Comparison of ENCODE assay signal across 23 cellular contexts in genomic region chr5:59693492-59693891, GRCh38.
"Had no signal": no experiment of that assay in that cellular context is flagged by ENCODE, and none has a peak within 500 bp of the region (broad histone marks: within the 10 kb centered on the region; RNA-seq: fewer than 3 reads in every experiment).

No MANE protein-coding gene starts in this region.

- H3K9me3 Mint-ChIP-seq: activated CD4-positive, alpha-beta T cell treated with anti-CD3 and anti-CD28 coated beads, Interleukin-2, amount 10 ng/mL, durations not matched to agents 24 days and 14 days; activated T-cell treated with anti-CD3 and anti-CD28 coated beads, Interleukin-2, amount 50 U/mL, for 4 hours; activated T-helper 17 cell treated with anti-CD3 and anti-CD28 coated beads, Interleukin-2, amount 50 U/mL, for 72 hours had no signal

- H3K9ac ChIP-seq: KMS-11 had no signal

- H3K36me3 ChIP-seq: Peyer's patch, SJSA1 had no signal

- H3K4me1 Mint-ChIP-seq: activated CD4-positive, alpha-beta T cell treated with anti-CD3 and anti-CD28 coated beads, Interleukin-2, amount 10 ng/mL, durations not matched to agents 24 days and 14 days; activated CD8-positive, alpha-beta memory T cell treated with anti-CD3 and anti-CD28 coated beads, Interleukin-2, amount 10 ng/mL, durations not matched to agents 7 days and 5 days; activated T-helper 17 cell treated with anti-CD3 and anti-CD28 coated beads, Interleukin-2, amount 50 U/mL, for 72 hours; T-helper 17 cell had no signal

- H3K27me3 ChIP-seq: Peyer's patch, SJSA1 had no signal

- H3K27me3 Mint-ChIP-seq: activated naive CD8-positive, alpha-beta T cell had no signal

- H3K36me3 Mint-ChIP-seq: activated CD8-positive, alpha-beta memory T cell treated with anti-CD3 and anti-CD28 coated beads, Interleukin-2, amount 10 ng/mL, durations not matched to agents 7 days and 5 days; activated naive CD8-positive, alpha-beta T cell had no signal

- H3K4me3 Mint-ChIP-seq: activated CD4-positive, alpha-beta T cell treated with anti-CD3 and anti-CD28 coated beads, Interleukin-2, amount 10 ng/mL, durations not matched to agents 24 days and 14 days; activated CD8-positive, alpha-beta memory T cell treated with anti-CD3 and anti-CD28 coated beads, Interleukin-2, amount 10 ng/mL, durations not matched to agents 7 days and 5 days; activated naive CD4-positive, alpha-beta T cell treated with anti-CD3 and anti-CD28 coated beads for 36 hours; activated naive CD8-positive, alpha-beta T cell; activated T-cell treated with anti-CD3 and anti-CD28 coated beads, Interleukin-2, amount 50 U/mL, for 4 hours; activated T-helper 17 cell treated with anti-CD3 and anti-CD28 coated beads, Interleukin-2, amount 50 U/mL, for 72 hours; T-helper 17 cell; WTC11 had no signal

- H3K27ac Mint-ChIP-seq: activated CD4-positive, alpha-beta T cell treated with anti-CD3 and anti-CD28 coated beads, Interleukin-2, amount 10 ng/mL, durations not matched to agents 24 days and 14 days; activated CD8-positive, alpha-beta memory T cell treated with anti-CD3 and anti-CD28 coated beads, Interleukin-2, amount 10 ng/mL, durations not matched to agents 7 days and 5 days; activated naive CD4-positive, alpha-beta T cell treated with anti-CD3 and anti-CD28 coated beads for 36 hours; activated naive CD8-positive, alpha-beta T cell; activated T-helper 17 cell treated with anti-CD3 and anti-CD28 coated beads, Interleukin-2, amount 50 U/mL, for 72 hours; T-helper 17 cell; WTC11 had no signal

- H3K4me3 ChIP-seq: Peyer's patch, SJSA1 had no signal

- DNase-seq: activated CD4-positive, alpha-beta T cell treated with anti-CD3 and anti-CD28 coated beads, Interleukin-2, amount 10 ng/mL, durations not matched to agents 24 days and 14 days; activated CD4-positive, alpha-beta T cell treated with anti-CD3 and anti-CD28 coated beads, Interleukin-2, amount 50 U/mL, for 48 hours; activated CD4-positive, CD25-positive, alpha-beta regulatory T cell treated with anti-CD3 and anti-CD28 coated beads, Interleukin-2, amount 50 U/mL, for 72 hours; activated CD8-positive, alpha-beta memory T cell treated with anti-CD3 and anti-CD28 coated beads, Interleukin-2, amount 10 ng/mL, durations not matched to agents 7 days and 5 days; activated gamma-delta T cell; activated naive CD4-positive, alpha-beta T cell treated with anti-CD3 and anti-CD28 coated beads for 36 hours; activated T-cell treated with anti-CD3 and anti-CD28 coated beads, Interleukin-2, amount 50 U/mL, for 4 hours; cerebellar nuclear complex; NCI-H146; NCI-H187 treated with DMSO at 0.1 percent for 48 hours; NCI-H2081 treated with DMSO at 0.1 percent for 48 hours; NCI-H446; NCI-H524; Peyer's patch; Right ventricle myocardium superior; T-helper 17 cell; T-helper 9 cell had no signal

- H3K9me3 ChIP-seq: Peyer's patch, SJSA1 had no signal

- H3K4me2 ChIP-seq: KMS-11 had no signal

- ATAC-seq: activated CD8-positive, alpha-beta memory T cell treated with anti-CD3 and anti-CD28 coated beads, Interleukin-2, amount 10 ng/mL, durations not matched to agents 7 days and 5 days; activated T-cell treated with anti-CD3 and anti-CD28 coated beads, Interleukin-2, amount 50 U/mL, for 4 hours; activated T-helper 17 cell treated with anti-CD3 and anti-CD28 coated beads, Interleukin-2, amount 50 U/mL, for 72 hours; T-helper 17 cell; WTC11 had no signal

- H3K4me1 ChIP-seq: Peyer's patch, SJSA1 had no signal

- H3K27ac ChIP-seq: KMS-11, Peyer's patch, RWPE1, SJSA1 had no signal
